Comparison of ENCODE assay signal across 14 cellular contexts in the genomic region with DNA sequence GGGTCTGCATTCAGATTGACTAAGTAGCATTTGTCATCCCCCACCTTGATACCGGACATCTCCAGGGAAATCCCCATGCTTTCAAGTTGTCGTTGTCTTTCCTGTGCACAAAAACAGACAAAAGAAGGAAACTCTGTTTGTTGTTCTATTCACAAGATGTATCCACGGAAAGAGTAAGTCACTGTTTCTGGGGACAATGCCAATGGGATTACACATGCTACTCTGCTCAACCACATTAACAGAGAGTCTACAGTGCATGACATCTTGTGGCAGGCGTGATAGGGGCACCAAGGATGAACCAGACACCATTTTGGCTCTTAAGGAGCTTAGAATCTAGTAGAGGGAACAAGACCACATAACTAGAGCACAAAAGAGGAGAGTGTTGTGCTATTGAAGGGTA.
DNase-seq lines count a peak whose midpoint lies in the region; ATAC-seq lines count a peak whose summit lies in the region.
"Had no signal": no experiment of that assay in that cellular context is flagged by ENCODE, and none has a peak within 500 bp of the region (broad histone marks: within the 10 kb centered on the region; RNA-seq: fewer than 3 reads in every experiment).

No MANE protein-coding gene starts in this region.

- H3K27me3 Mint-ChIP-seq in CD8-positive, alpha-beta memory T cell = peaks cover 5 to 19% of the 10 kb centered on the region in 2 donors

- H3K4me3 Mint-ChIP-seq in CD8-positive, alpha-beta memory T cell = no peak overlapping the region
- H3K4me3 Mint-ChIP-seq: activated CD4-positive, alpha-beta T cell treated with anti-CD3 and anti-CD28 coated beads, Interleukin-2, amount 10 ng/mL, durations not matched to agents 7 days and 5 days; GM23338 had no signal

- H3K36me3 Mint-ChIP-seq in CD8-positive, alpha-beta memory T cell = no peaks in the 10 kb centered on the region

- H3K27ac Mint-ChIP-seq in CD8-positive, alpha-beta memory T cell = no peak overlapping the region
- H3K27ac Mint-ChIP-seq: activated CD4-positive, alpha-beta T cell treated with anti-CD3 and anti-CD28 coated beads, Interleukin-2, amount 10 ng/mL, durations not matched to agents 7 days and 5 days; GM23338 had no signal

- CTCF ChIA-PET in CD8-positive, alpha-beta memory T cell (lab: Charles Lee) = no interaction called here

- H3K27me3 ChIP-seq in CD8-positive, alpha-beta memory T cell (ENCODE audit: insufficient read depth, low read length, poor library complexity, severe bottlenecking) = no peaks in the 10 kb centered on the region

- no peaks in the 10 kb centered on the region for H3K4me1 Mint-ChIP-seq in CD8-positive, alpha-beta memory T cell
- H3K4me1 Mint-ChIP-seq: activated CD4-positive, alpha-beta T cell treated with anti-CD3 and anti-CD28 coated beads, Interleukin-2, amount 10 ng/mL, durations not matched to agents 7 days and 5 days; GM23338 had no signal

- no peaks in the 10 kb centered on the region for H3K9me3 ChIP-seq in CD8-positive, alpha-beta memory T cell (ENCODE audit: low read length)

- no peaks in the 10 kb centered on the region for H3K36me3 ChIP-seq in CD8-positive, alpha-beta memory T cell (ENCODE audit: insufficient read depth, low read length)

- DNase-seq in AG08396 (ENCODE audit: low spot score) (peak; percentile 55), HK-2 (ENCODE audit: unreplicated experiment) (peak; percentile 28), dermis microvascular lymphatic vessel endothelial cell (ENCODE audit: low read depth in 2 of 2) (peak; percentile 97 to 98), lung microvascular endothelial cell (ENCODE audit: low read depth in 2 of 2) (peak; percentile 96 to 97), NCI-H1048 (lab: John Stamatoyannopoulos, UW) (no peak)
- no peak for DNase-seq in CD8-positive, alpha-beta memory T cell
- DNase-seq in activated naive CD4-positive, alpha-beta T cell (lab: John Stamatoyannopoulos, UW) = no peak
- DNase-seq: activated CD4-positive, alpha-beta T cell treated with anti-CD3 and anti-CD28 coated beads, Interleukin-2, amount 10 ng/mL, durations not matched to agents 7 days and 5 days; activated effector memory CD4-positive, alpha-beta T cell treated with anti-CD3 and anti-CD28 coated beads, Interleukin-2, amount 50 U/mL, for 16 hours; cortex of kidney; NCI-H2029 had no signal

- POLR2A ChIA-PET in CD8-positive, alpha-beta memory T cell (lab: Charles Lee) = no interaction called here

- no peaks in the 10 kb centered on the region for H3K9me3 Mint-ChIP-seq in CD8-positive, alpha-beta memory T cell
- H3K9me3 Mint-ChIP-seq: activated CD4-positive, alpha-beta T cell treated with anti-CD3 and anti-CD28 coated beads, Interleukin-2, amount 10 ng/mL, durations not matched to agents 7 days and 5 days; GM23338 had no signal

- H3K4me3 ChIP-seq in CD8-positive, alpha-beta memory T cell (ENCODE audit: low read length) = no peak overlapping the region
- H3K4me3 ChIP-seq: GM23338 had no signal

- ATAC-seq in HG02588 (IDR thresholded peaks at IDR 0.05; ENCODE audit: unreplicated experiment) = no peak
- ATAC-seq: GM23338 had no signal

- no peak overlapping the region for H3K27ac ChIP-seq in CD8-positive, alpha-beta memory T cell (ENCODE audit: low read depth, low read length)
- H3K27ac ChIP-seq: C4-2B had no signal

- no peaks in the 10 kb centered on the region for H3K4me1 ChIP-seq in CD8-positive, alpha-beta memory T cell (ENCODE audit: insufficient read depth, low read length)

Comparison
In these comparisons a context has a peak if more than half of its experiments do, and no peak if none do; other contexts are left out.
1. DNase-seq: peak in AG08396 (single experiment), HK-2 (single experiment), dermis microvascular lymphatic vessel endothelial cell (2 of 2) and lung microvascular endothelial cell (2 of 2); none in NCI-H1048 (single experiment), CD8-positive, alpha-beta memory T cell (0 of 5) and activated naive CD4-positive, alpha-beta T cell (0 of 4).